7 cellular contexts compared by ENCODE assay signal in genomic region chr1:153647375-153647714, GRCh38. TPM values are rescaled to one million over a fixed set of nuclear protein-coding genes. Genes with fewer than 3 reads are reported as not detected.
DNase-seq lines count a peak whose midpoint lies in the region; ATAC-seq and TF ChIP-seq lines count a peak whose summit lies in the region.
"Had no signal": no experiment of that assay in that cellular context is flagged by ENCODE, and none has a peak within 500 bp of the region (broad histone marks: within the 10 kb centered on the region; RNA-seq: fewer than 3 reads in every experiment).

No MANE protein-coding gene starts in this region.

- H3K4me1 Mint-ChIP-seq in activated CD4-positive, alpha-beta memory T cell treated with anti-CD3 and anti-CD28 coated beads for 36 hours (ENCODE audit: low read depth): peaks cover 40% of the 10 kb centered on the region
- H3K4me1 Mint-ChIP-seq in activated CD4-positive, alpha-beta memory T cell treated with anti-CD3 and anti-CD28 coated beads, Interleukin-2, amount 10 ng/mL, durations not matched to agents 7 days and 5 days: peaks cover 30% of the 10 kb centered on the region
- H3K4me1 Mint-ChIP-seq in endothelial cell (ENCODE audit: unreplicated experiment): peaks cover 3% of the 10 kb centered on the region
- peaks cover 38% of the 10 kb centered on the region for H3K4me1 Mint-ChIP-seq in stimulated activated memory B cell treated with anti-CD40 and anti-IgM and Interleukin-4, amounts not matched to agents 10 μg/mL and 1 μg/mL and 100 μg/mL, for 72 hours

- POLR2A ChIA-PET in activated CD4-positive, alpha-beta memory T cell treated with anti-CD3 and anti-CD28 coated beads for 36 hours (lab: Charles Lee): interaction anchor here (0.6 to 4.1 kb wide), 4 partner anchors 9 to 14 kb away, joined by 3 to 24 read pairs (median 7); partner anchors contain the start of genes CHTOP and SNAPIN
- POLR2A ChIA-PET in activated CD4-positive, alpha-beta memory T cell treated with anti-CD3 and anti-CD28 coated beads, Interleukin-2, amount 10 ng/mL, durations not matched to agents 7 days and 5 days (lab: Charles Lee): interaction anchor here (1.7 to 6.1 kb wide), 4 partner anchors 9 to 115 kb away, joined by 5 to 52 read pairs (median 11); partner anchors contain the start of genes CHTOP and S100A4

- no peaks in the 10 kb centered on the region for H3K9me3 Mint-ChIP-seq in activated CD4-positive, alpha-beta memory T cell treated with anti-CD3 and anti-CD28 coated beads for 36 hours
- H3K9me3 Mint-ChIP-seq in activated CD4-positive, alpha-beta memory T cell treated with anti-CD3 and anti-CD28 coated beads, Interleukin-2, amount 10 ng/mL, durations not matched to agents 7 days and 5 days: no peaks in the 10 kb centered on the region
- no peaks in the 10 kb centered on the region for H3K9me3 Mint-ChIP-seq in endothelial cell (ENCODE audit: unreplicated experiment)
- H3K9me3 Mint-ChIP-seq in stimulated activated memory B cell treated with anti-CD40 and anti-IgM and Interleukin-4, amounts not matched to agents 10 μg/mL and 1 μg/mL and 100 μg/mL, for 72 hours: no peaks in the 10 kb centered on the region

- TF ChIP-seq CTCF in endothelial cell (IDR thresholded peaks at IDR 0.05; ENCODE audit: unreplicated experiment): no peak

- intact Hi-C loops in activated CD4-positive, alpha-beta memory T cell treated with anti-CD3 and anti-CD28 coated beads for 36 hours (cut with micrococcal nuclease): no loop called here

- H3K4me3 Mint-ChIP-seq in activated CD4-positive, alpha-beta memory T cell treated with anti-CD3 and anti-CD28 coated beads for 36 hours: no peak overlapping the region
- H3K4me3 Mint-ChIP-seq in activated CD4-positive, alpha-beta memory T cell treated with anti-CD3 and anti-CD28 coated beads, Interleukin-2, amount 10 ng/mL, durations not matched to agents 7 days and 5 days: no peak overlapping the region
- H3K4me3 Mint-ChIP-seq in endothelial cell (ENCODE audit: unreplicated experiment): peak overlapping the region; percentile 26
- H3K4me3 Mint-ChIP-seq in stimulated activated memory B cell treated with anti-CD40 and anti-IgM and Interleukin-4, amounts not matched to agents 10 μg/mL and 1 μg/mL and 100 μg/mL, for 72 hours: no peak overlapping the region

- CTCF ChIA-PET in activated CD4-positive, alpha-beta memory T cell treated with anti-CD3 and anti-CD28 coated beads for 36 hours (lab: Charles Lee): no interaction called here
- CTCF ChIA-PET in activated CD4-positive, alpha-beta memory T cell treated with anti-CD3 and anti-CD28 coated beads, Interleukin-2, amount 10 ng/mL, durations not matched to agents 7 days and 5 days (lab: Charles Lee): interaction anchor here (0.7 to 2.4 kb wide), 3 partner anchors 13 to 519 kb away, joined by 3 to 9 read pairs (median 3); partner anchors contain the start of genes CHTOP and S100A13

- H3K36me3 Mint-ChIP-seq in activated CD4-positive, alpha-beta memory T cell treated with anti-CD3 and anti-CD28 coated beads for 36 hours: peaks cover 39% of the 10 kb centered on the region
- H3K36me3 Mint-ChIP-seq in activated CD4-positive, alpha-beta memory T cell treated with anti-CD3 and anti-CD28 coated beads, Interleukin-2, amount 10 ng/mL, durations not matched to agents 7 days and 5 days (ENCODE audit: low read depth): peaks cover 50% of the 10 kb centered on the region
- peaks cover 40% of the 10 kb centered on the region for H3K36me3 Mint-ChIP-seq in endothelial cell (ENCODE audit: low read depth, unreplicated experiment)
- H3K36me3 Mint-ChIP-seq in stimulated activated memory B cell treated with anti-CD40 and anti-IgM and Interleukin-4, amounts not matched to agents 10 μg/mL and 1 μg/mL and 100 μg/mL, for 72 hours: peaks cover 51% of the 10 kb centered on the region

- no peak for DNase-seq in activated CD4-positive, alpha-beta memory T cell treated with anti-CD3 and anti-CD28 coated beads for 36 hours
- DNase-seq in activated CD4-positive, alpha-beta memory T cell treated with anti-CD3 and anti-CD28 coated beads, Interleukin-2, amount 10 ng/mL, durations not matched to agents 7 days and 5 days: no peak
- DNase-seq in endothelial cell (ENCODE audit: low spot score) (no peak), NCI-H510A (lab: John Stamatoyannopoulos, UW) (no peak)
- DNase-seq: NCI-H1417 treated with DMSO at 0.1 percent for 48 hours had no signal

- no peak for ATAC-seq in stimulated activated memory B cell treated with anti-CD40 and anti-IgM and Interleukin-4, amounts not matched to agents 10 μg/mL and 1 μg/mL and 100 μg/mL, for 72 hours
- no peak for ATAC-seq in GM18858 (IDR thresholded peaks at IDR 0.05; ENCODE audit: unreplicated experiment)

- no peaks in the 10 kb centered on the region for H3K27me3 Mint-ChIP-seq in activated CD4-positive, alpha-beta memory T cell treated with anti-CD3 and anti-CD28 coated beads for 36 hours
- H3K27me3 Mint-ChIP-seq in activated CD4-positive, alpha-beta memory T cell treated with anti-CD3 and anti-CD28 coated beads, Interleukin-2, amount 10 ng/mL, durations not matched to agents 7 days and 5 days: no peaks in the 10 kb centered on the region
- peaks cover 5% of the 10 kb centered on the region for H3K27me3 Mint-ChIP-seq in endothelial cell (ENCODE audit: unreplicated experiment)
- no peaks in the 10 kb centered on the region for H3K27me3 Mint-ChIP-seq in stimulated activated memory B cell treated with anti-CD40 and anti-IgM and Interleukin-4, amounts not matched to agents 10 μg/mL and 1 μg/mL and 100 μg/mL, for 72 hours

- H3K27ac Mint-ChIP-seq in activated CD4-positive, alpha-beta memory T cell treated with anti-CD3 and anti-CD28 coated beads for 36 hours: peak overlapping the region; percentile 53
- no peak overlapping the region for H3K27ac Mint-ChIP-seq in activated CD4-positive, alpha-beta memory T cell treated with anti-CD3 and anti-CD28 coated beads, Interleukin-2, amount 10 ng/mL, durations not matched to agents 7 days and 5 days
- peak overlapping the region; percentile 72 for H3K27ac Mint-ChIP-seq in endothelial cell (ENCODE audit: unreplicated experiment)
- peak overlapping the region; percentile 48 for H3K27ac Mint-ChIP-seq in stimulated activated memory B cell treated with anti-CD40 and anti-IgM and Interleukin-4, amounts not matched to agents 10 μg/mL and 1 μg/mL and 100 μg/mL, for 72 hours

RNA-seq across cellular contexts. Expression of gene SNAPIN, which starts 11.2 kb away (rescaled TPM):
- total RNA-seq in activated CD4-positive, alpha-beta memory T cell treated with anti-CD3 and anti-CD28 coated beads for 36 hours: 10 to 100 TPM; 31.3 to 32.1 TPM
- 10 to 100 TPM; 35.0 to 35.6 TPM for total RNA-seq in activated CD4-positive, alpha-beta memory T cell treated with anti-CD3 and anti-CD28 coated beads, Interleukin-2, amount 10 ng/mL, durations not matched to agents 7 days and 5 days
- total RNA-seq in endothelial cell (ENCODE audit: unreplicated experiment): 23.6 TPM

RNA-seq across cellular contexts. Expression of gene CHTOP, which starts 13.5 kb away (rescaled TPM):
- 10 to 100 TPM; 92.5 to 94.7 TPM for total RNA-seq in activated CD4-positive, alpha-beta memory T cell treated with anti-CD3 and anti-CD28 coated beads for 36 hours
- total RNA-seq in activated CD4-positive, alpha-beta memory T cell treated with anti-CD3 and anti-CD28 coated beads, Interleukin-2, amount 10 ng/mL, durations not matched to agents 7 days and 5 days: 10 to 100 TPM; 84.7 to 87.1 TPM
- total RNA-seq in endothelial cell (ENCODE audit: unreplicated experiment): 59.3 TPM

RNA-seq across cellular contexts. Expression of gene S100A1, which starts 19.1 kb away (rescaled TPM):
- not detected for total RNA-seq in activated CD4-positive, alpha-beta memory T cell treated with anti-CD3 and anti-CD28 coated beads for 36 hours
- total RNA-seq in activated CD4-positive, alpha-beta memory T cell treated with anti-CD3 and anti-CD28 coated beads, Interleukin-2, amount 10 ng/mL, durations not matched to agents 7 days and 5 days: not detected
- not detected for total RNA-seq in endothelial cell (ENCODE audit: unreplicated experiment)

RNA-seq across cellular contexts. Expression of gene S100A13, which starts 20.0 kb away (rescaled TPM):
- total RNA-seq in activated CD4-positive, alpha-beta memory T cell treated with anti-CD3 and anti-CD28 coated beads for 36 hours: 10 to 100 TPM; 11.6 to 13.6 TPM
- 1 to 10 TPM; 6.1 TPM for total RNA-seq in activated CD4-positive, alpha-beta memory T cell treated with anti-CD3 and anti-CD28 coated beads, Interleukin-2, amount 10 ng/mL, durations not matched to agents 7 days and 5 days
- total RNA-seq in endothelial cell (ENCODE audit: unreplicated experiment): 152 TPM

RNA-seq across cellular contexts. Expression of gene ILF2, which starts 23.4 kb away (rescaled TPM):
- 100 to 1,000 TPM; 315 to 323 TPM for total RNA-seq in activated CD4-positive, alpha-beta memory T cell treated with anti-CD3 and anti-CD28 coated beads for 36 hours
- total RNA-seq in activated CD4-positive, alpha-beta memory T cell treated with anti-CD3 and anti-CD28 coated beads, Interleukin-2, amount 10 ng/mL, durations not matched to agents 7 days and 5 days: 100 to 1,000 TPM; 166 to 169 TPM
- total RNA-seq in endothelial cell (ENCODE audit: unreplicated experiment): 216 TPM
